ENCODE assay signal across 1 cellular context in genomic region chr7:101874028-101874427, GRCh38.
TF ChIP-seq lines count a peak whose summit lies in the region.

No MANE protein-coding gene starts in this region.

TF ChIP-seq in GM23338, 12 proteins besides CTCF, POLR2A, EP300 and RAD21 (continued from another document):
- TF ChIP-seq REST (IDR thresholded peaks at IDR 0.05; ENCODE audit: unreplicated experiment) (no peak), JUNB (IDR thresholded peaks at IDR 0.05; ENCODE audit: unreplicated experiment) (no peak), NANOG (IDR thresholded peaks at IDR 0.05; ENCODE audit: borderline replicate concordance) (no peak), CREB1 (CRISPR knock-in tag; IDR thresholded peaks at IDR 0.05; ENCODE audit: low read depth) (no peak)
- TF ChIP-seq, protein P1, sequence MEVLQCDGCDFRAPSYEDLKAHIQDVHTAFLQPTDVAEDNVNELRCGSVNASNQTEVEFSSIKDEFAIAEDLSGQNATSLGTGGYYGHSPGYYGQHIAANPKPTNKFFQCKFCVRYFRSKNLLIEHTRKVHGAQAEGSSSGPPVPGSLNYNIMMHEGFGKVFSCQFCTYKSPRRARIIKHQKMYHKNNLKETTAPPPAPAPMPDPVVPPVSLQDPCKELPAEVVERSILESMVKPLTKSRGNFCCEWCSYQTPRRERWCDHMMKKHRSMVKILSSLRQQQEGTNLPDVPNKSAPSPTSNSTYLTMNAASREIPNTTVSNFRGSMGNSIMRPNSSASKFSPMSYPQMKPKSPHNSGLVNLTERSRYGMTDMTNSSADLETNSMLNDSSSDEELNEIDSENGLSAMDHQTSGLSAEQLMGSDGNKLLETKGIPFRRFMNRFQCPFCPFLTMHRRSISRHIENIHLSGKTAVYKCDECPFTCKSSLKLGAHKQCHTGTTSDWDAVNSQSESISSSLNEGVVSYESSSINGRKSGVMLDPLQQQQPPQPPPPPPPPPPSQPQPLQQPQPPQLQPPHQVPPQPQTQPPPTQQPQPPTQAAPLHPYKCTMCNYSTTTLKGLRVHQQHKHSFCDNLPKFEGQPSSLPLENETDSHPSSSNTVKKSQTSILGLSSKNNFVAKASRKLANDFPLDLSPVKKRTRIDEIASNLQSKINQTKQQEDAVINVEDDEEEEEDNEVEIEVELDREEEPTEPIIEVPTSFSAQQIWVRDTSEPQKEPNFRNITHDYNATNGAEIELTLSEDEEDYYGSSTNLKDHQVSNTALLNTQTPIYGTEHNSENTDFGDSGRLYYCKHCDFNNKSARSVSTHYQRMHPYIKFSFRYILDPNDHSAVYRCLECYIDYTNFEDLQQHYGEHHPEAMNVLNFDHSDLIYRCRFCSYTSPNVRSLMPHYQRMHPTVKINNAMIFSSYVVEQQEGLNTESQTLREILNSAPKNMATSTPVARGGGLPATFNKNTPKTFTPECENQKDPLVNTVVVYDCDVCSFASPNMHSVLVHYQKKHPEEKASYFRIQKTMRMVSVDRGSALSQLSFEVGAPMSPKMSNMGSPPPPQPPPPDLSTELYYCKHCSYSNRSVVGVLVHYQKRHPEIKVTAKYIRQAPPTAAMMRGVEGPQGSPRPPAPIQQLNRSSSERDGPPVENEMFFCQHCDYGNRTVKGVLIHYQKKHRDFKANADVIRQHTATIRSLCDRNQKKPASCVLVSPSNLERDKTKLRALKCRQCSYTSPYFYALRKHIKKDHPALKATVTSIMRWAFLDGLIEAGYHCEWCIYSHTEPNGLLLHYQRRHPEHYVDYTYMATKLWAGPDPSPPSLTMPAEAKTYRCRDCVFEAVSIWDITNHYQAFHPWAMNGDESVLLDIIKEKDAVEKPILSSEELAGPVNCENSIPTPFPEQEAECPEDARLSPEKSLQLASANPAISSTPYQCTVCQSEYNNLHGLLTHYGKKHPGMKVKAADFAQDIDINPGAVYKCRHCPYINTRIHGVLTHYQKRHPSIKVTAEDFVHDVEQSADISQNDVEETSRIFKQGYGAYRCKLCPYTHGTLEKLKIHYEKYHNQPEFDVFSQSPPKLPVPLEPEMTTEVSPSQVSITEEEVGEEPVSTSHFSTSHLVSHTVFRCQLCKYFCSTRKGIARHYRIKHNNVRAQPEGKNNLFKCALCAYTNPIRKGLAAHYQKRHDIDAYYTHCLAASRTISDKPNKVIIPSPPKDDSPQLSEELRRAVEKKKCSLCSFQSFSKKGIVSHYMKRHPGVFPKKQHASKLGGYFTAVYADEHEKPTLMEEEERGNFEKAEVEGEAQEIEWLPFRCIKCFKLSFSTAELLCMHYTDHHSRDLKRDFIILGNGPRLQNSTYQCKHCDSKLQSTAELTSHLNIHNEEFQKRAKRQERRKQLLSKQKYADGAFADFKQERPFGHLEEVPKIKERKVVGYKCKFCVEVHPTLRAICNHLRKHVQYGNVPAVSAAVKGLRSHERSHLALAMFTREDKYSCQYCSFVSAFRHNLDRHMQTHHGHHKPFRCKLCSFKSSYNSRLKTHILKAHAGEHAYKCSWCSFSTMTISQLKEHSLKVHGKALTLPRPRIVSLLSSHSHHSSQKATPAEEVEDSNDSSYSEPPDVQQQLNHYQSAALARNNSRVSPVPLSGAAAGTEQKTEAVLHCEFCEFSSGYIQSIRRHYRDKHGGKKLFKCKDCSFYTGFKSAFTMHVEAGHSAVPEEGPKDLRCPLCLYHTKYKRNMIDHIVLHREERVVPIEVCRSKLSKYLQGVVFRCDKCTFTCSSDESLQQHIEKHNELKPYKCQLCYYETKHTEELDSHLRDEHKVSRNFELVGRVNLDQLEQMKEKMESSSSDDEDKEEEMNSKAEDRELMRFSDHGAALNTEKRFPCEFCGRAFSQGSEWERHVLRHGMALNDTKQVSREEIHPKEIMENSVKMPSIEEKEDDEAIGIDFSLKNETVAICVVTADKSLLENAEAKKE (CRISPR knock-in tag; IDR thresholded peaks at IDR 0.05), result no peak
